ENCODE assay signal across 29 cellular contexts in the genomic region with DNA sequence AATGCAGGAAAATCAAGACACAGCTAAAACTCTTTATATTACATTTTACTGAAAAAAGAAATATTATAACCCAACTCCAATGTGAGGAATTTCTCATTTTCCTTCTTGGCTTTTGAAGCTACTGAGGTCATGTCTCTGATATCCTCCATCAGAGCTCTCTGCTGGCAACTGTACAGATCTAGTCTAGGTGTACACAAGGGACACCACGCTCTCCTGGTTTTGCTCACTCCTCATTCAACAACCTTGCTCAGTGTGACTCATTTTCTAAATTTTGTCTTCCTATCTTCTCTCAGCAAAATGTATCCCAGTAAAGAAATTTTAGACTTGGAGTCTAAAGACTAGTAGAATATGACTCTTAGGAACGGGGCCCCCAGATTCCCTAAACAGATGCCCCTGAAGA.
"Had no signal": no experiment of that assay in that cellular context is flagged by ENCODE, and none has a peak within 500 bp of the region (broad histone marks: within the 10 kb centered on the region; RNA-seq: fewer than 3 reads in every experiment).

No MANE protein-coding gene starts in this region.

- H3K27me3 Mint-ChIP-seq: activated CD4-positive, alpha-beta T cell treated with anti-CD3 and anti-CD28 coated beads, Interleukin-2, amount 10 ng/mL, durations not matched to agents 7 days and 5 days; activated naive CD8-positive, alpha-beta T cell treated with anti-CD3 and anti-CD28 coated beads, Interleukin-2, amount 10 ng/mL, durations not matched to agents 7 days and 5 days had no signal

- H3K4me3 ChIP-seq: ascending aorta, cardiac muscle cell, K562, PC-9, SJCRH30, SK-N-MC had no signal

- H3K4me2 ChIP-seq: PC-9 had no signal

- DNase-seq: activated CD4-positive, alpha-beta T cell treated with anti-CD3 and anti-CD28 coated beads for 36 hours; activated CD4-positive, alpha-beta T cell treated with anti-CD3 and anti-CD28 coated beads, Interleukin-2, amount 10 ng/mL, durations not matched to agents 7 days and 5 days; activated CD4-positive, alpha-beta T cell treated with anti-CD3 and anti-CD28 coated beads, Interleukin-2, amount 50 U/mL, for 48 hours; activated CD8-positive, alpha-beta T cell treated with anti-CD3 and anti-CD28 coated beads, Interleukin-2, amount 10 ng/mL, durations not matched to agents 7 days and 5 days; activated gamma-delta T cell; activated naive CD4-positive, alpha-beta T cell treated with Interleukin-2 at 50 U/mL for 16 hours; activated naive CD8-positive, alpha-beta T cell treated with anti-CD3 and anti-CD28 coated beads, Interleukin-2, amount 10 ng/mL, durations not matched to agents 7 days and 5 days; activated T-cell treated with anti-CD3 and anti-CD28 coated beads, Interleukin-2, amount 50 U/mL, for 24 hours; amygdala; NCI-H1092 treated with DMSO at 0.1 percent for 48 hours; NCI-H1417; NCI-H146; NCI-H187; NCI-H2081 treated with DMSO at 0.1 percent for 48 hours; NCI-H446 treated with DMSO at 0.1 percent for 48 hours; NCI-H69; PC-9; SHP77; SJCRH30; T1000 had no signal

- H3K9me3 ChIP-seq: SJCRH30 had no signal

- H3K4me1 ChIP-seq: ascending aorta, SJCRH30 had no signal

- H3K36me3 Mint-ChIP-seq: activated naive CD4-positive, alpha-beta T cell treated with anti-CD3 and anti-CD28 coated beads, Interleukin-2, amount 50 U/mL, for 24 hours; activated naive CD8-positive, alpha-beta T cell treated with anti-CD3 and anti-CD28 coated beads, Interleukin-2, amount 10 ng/mL, durations not matched to agents 7 days and 5 days; WTC11 had no signal

- ATAC-seq: activated CD4-positive, alpha-beta T cell treated with anti-CD3 and anti-CD28 coated beads for 36 hours; activated CD4-positive, CD25-positive, alpha-beta regulatory T cell treated with anti-CD3 and anti-CD28 coated beads, Interleukin-2, amount 50 U/mL, for 24 hours; activated CD8-positive, alpha-beta T cell treated with anti-CD3 and anti-CD28 coated beads, Interleukin-2, amount 10 ng/mL, durations not matched to agents 7 days and 5 days; K562; WTC11 had no signal

- H3K27ac ChIP-seq: ascending aorta, cardiac muscle cell, PC-9, RWPE1, SJCRH30, SK-N-MC had no signal

- H2AFZ ChIP-seq: PC-9 had no signal

- H3K36me3 ChIP-seq: ascending aorta, cardiac muscle cell, SJCRH30 had no signal

- H3K9me3 Mint-ChIP-seq: activated naive CD8-positive, alpha-beta T cell treated with anti-CD3 and anti-CD28 coated beads, Interleukin-2, amount 10 ng/mL, durations not matched to agents 7 days and 5 days had no signal

- H3K27me3 ChIP-seq: ascending aorta, cardiac muscle cell, SJCRH30 had no signal

- H3K27ac Mint-ChIP-seq: activated CD4-positive, alpha-beta T cell treated with anti-CD3 and anti-CD28 coated beads for 36 hours; activated CD4-positive, alpha-beta T cell treated with anti-CD3 and anti-CD28 coated beads, Interleukin-2, amount 10 ng/mL, durations not matched to agents 7 days and 5 days; activated CD8-positive, alpha-beta T cell treated with anti-CD3 and anti-CD28 coated beads, Interleukin-2, amount 10 ng/mL, durations not matched to agents 7 days and 5 days; activated naive CD4-positive, alpha-beta T cell treated with anti-CD3 and anti-CD28 coated beads, Interleukin-2, amount 50 U/mL, for 24 hours; activated naive CD8-positive, alpha-beta T cell treated with anti-CD3 and anti-CD28 coated beads, Interleukin-2, amount 10 ng/mL, durations not matched to agents 7 days and 5 days; activated T-cell treated with anti-CD3 and anti-CD28 coated beads, Interleukin-2, amount 50 U/mL, for 24 hours; activated T-helper 2 cell treated with anti-CD3 and anti-CD28 coated beads, Interferon-gamma antibody, Interleukin-2, Interleukin-4, amounts not matched to agents 10 μg/mL and 5 μg/mL and 100 μg/mL, durations not matched to agents 14 hours and 24 hours and 36 hours; WTC11 had no signal

- H3K4me3 Mint-ChIP-seq: activated CD4-positive, alpha-beta T cell treated with anti-CD3 and anti-CD28 coated beads for 36 hours; activated CD4-positive, alpha-beta T cell treated with anti-CD3 and anti-CD28 coated beads, Interleukin-2, amount 10 ng/mL, durations not matched to agents 7 days and 5 days; activated CD8-positive, alpha-beta T cell treated with anti-CD3 and anti-CD28 coated beads, Interleukin-2, amount 10 ng/mL, durations not matched to agents 7 days and 5 days; activated naive CD4-positive, alpha-beta T cell treated with anti-CD3 and anti-CD28 coated beads, Interleukin-2, amount 50 U/mL, for 24 hours; activated naive CD8-positive, alpha-beta T cell treated with anti-CD3 and anti-CD28 coated beads, Interleukin-2, amount 10 ng/mL, durations not matched to agents 7 days and 5 days; activated T-cell treated with anti-CD3 and anti-CD28 coated beads, Interleukin-2, amount 50 U/mL, for 24 hours; WTC11 had no signal

- H3K4me1 Mint-ChIP-seq: activated CD4-positive, alpha-beta T cell treated with anti-CD3 and anti-CD28 coated beads for 36 hours; activated CD4-positive, alpha-beta T cell treated with anti-CD3 and anti-CD28 coated beads, Interleukin-2, amount 10 ng/mL, durations not matched to agents 7 days and 5 days; activated naive CD4-positive, alpha-beta T cell treated with anti-CD3 and anti-CD28 coated beads, Interleukin-2, amount 50 U/mL, for 24 hours; activated naive CD8-positive, alpha-beta T cell treated with anti-CD3 and anti-CD28 coated beads, Interleukin-2, amount 10 ng/mL, durations not matched to agents 7 days and 5 days had no signal
